Comparison of ENCODE assay signal across 13 cellular contexts in genomic region chr1:31759266-31760023, GRCh38. TPM values are rescaled to one million over a fixed set of nuclear protein-coding genes. Genes with fewer than 3 reads are reported as not detected.
DNase-seq lines count a peak whose midpoint lies in the region; ATAC-seq and TF ChIP-seq lines count a peak whose summit lies in the region.
"Had no signal": no experiment of that assay in that cellular context is flagged by ENCODE, and none has a peak within 500 bp of the region (broad histone marks: within the 10 kb centered on the region; RNA-seq: fewer than 3 reads in every experiment).

No MANE protein-coding gene starts in this region.

- H3K4me1 ChIP-seq in PC-9 (replicated peaks; ENCODE audit: insufficient read depth), result peaks cover 46% of the 10 kb centered on the region
- peaks cover 35% of the 10 kb centered on the region for H3K4me1 ChIP-seq in hepatocyte (ENCODE audit: insufficient read depth)

- H3K27ac ChIP-seq in PC-9 (no peak overlapping the region), hepatocyte (no peak overlapping the region)
- H3K27ac ChIP-seq: C4-2B had no signal

- no peaks in the 10 kb centered on the region for H3K36me3 Mint-ChIP-seq in activated naive CD8-positive, alpha-beta T cell
- no peaks in the 10 kb centered on the region for H3K36me3 Mint-ChIP-seq in activated naive CD8-positive, alpha-beta T cell treated with anti-CD3 and anti-CD28 coated beads, Interleukin-2, amount 50 U/mL, for 24 hours (ENCODE audit: low read depth)
- H3K36me3 Mint-ChIP-seq in type B pancreatic cell, result no peaks in the 10 kb centered on the region

- BruUV-seq in PC-9 (replicated peaks; lab: Mats Ljungman, UMichigan), result no TSS peak

- H3K9me3 ChIP-seq in PC-9 (ENCODE audit: insufficient read depth, low read depth) (no peaks in the 10 kb centered on the region), hepatocyte (ENCODE audit: low read depth) (no peaks in the 10 kb centered on the region)
- H3K9me3 ChIP-seq: mucosa of descending colon had no signal

- peaks cover 38% of the 10 kb centered on the region; the same call in 1 of the 2 replicates for H3F3A ChIP-seq in PC-9 (ENCODE audit: insufficient read depth, low read depth)

- H3K27me3 Mint-ChIP-seq in activated naive CD8-positive, alpha-beta T cell, result no peaks in the 10 kb centered on the region
- H3K27me3 Mint-ChIP-seq in activated naive CD8-positive, alpha-beta T cell treated with anti-CD3 and anti-CD28 coated beads, Interleukin-2, amount 50 U/mL, for 24 hours, result peaks cover 23% of the 10 kb centered on the region
- H3K27me3 Mint-ChIP-seq in type B pancreatic cell, result peaks cover 32% of the 10 kb centered on the region

- H3K4me3 ChIP-seq in PC-9, result no peak overlapping the region
- H3K4me3 ChIP-seq in hepatocyte, result no peak overlapping the region
- H3K4me3 ChIP-seq: mucosa of descending colon had no signal

- intact Hi-C loops in PC-9 (cut with micrococcal nuclease; ENCODE audit: unreplicated experiment), result loop anchor here (5.0 kb wide), 2 partner anchors 42 to 253 kb away; partner anchors contain the start of gene KHDRBS1

- H3K36me3 ChIP-seq in PC-9 (ENCODE audit: low read depth) (no peaks in the 10 kb centered on the region), hepatocyte (replicated peaks; ENCODE audit: insufficient read depth, low read depth) (no peaks in the 10 kb centered on the region)

- peaks cover 5% of the 10 kb centered on the region; the same call in 1 of the 2 replicates for H3K27me3 ChIP-seq in PC-9 (ENCODE audit: insufficient read depth, low read depth)
- peaks cover 10% of the 10 kb centered on the region for H3K27me3 ChIP-seq in hepatocyte

- no peak overlapping the region for H2AFZ ChIP-seq in PC-9
- no peak overlapping the region for H2AFZ ChIP-seq in hepatocyte

- no peak for ATAC-seq in activated naive CD8-positive, alpha-beta T cell treated with anti-CD3 and anti-CD28 coated beads, Interleukin-2, amount 50 U/mL, for 24 hours

- H3K4me1 Mint-ChIP-seq in activated naive CD8-positive, alpha-beta T cell (ENCODE audit: low read depth), result peaks cover 16% of the 10 kb centered on the region
- peaks cover 20% of the 10 kb centered on the region for H3K4me1 Mint-ChIP-seq in activated naive CD8-positive, alpha-beta T cell treated with anti-CD3 and anti-CD28 coated beads, Interleukin-2, amount 50 U/mL, for 24 hours
- H3K4me1 Mint-ChIP-seq in type B pancreatic cell (ENCODE audit: unreplicated experiment), result peaks cover 5% of the 10 kb centered on the region

- 79% methylated on average over 10 of the region's 10 CpGs for WGBS in hepatocyte (ENCODE audit: low lambda C conversion rate, missing lambda C conversion rate)

- no peaks in the 10 kb centered on the region for H3K9me3 Mint-ChIP-seq in activated naive CD8-positive, alpha-beta T cell (ENCODE audit: low read depth)
- no peaks in the 10 kb centered on the region for H3K9me3 Mint-ChIP-seq in activated naive CD8-positive, alpha-beta T cell treated with anti-CD3 and anti-CD28 coated beads, Interleukin-2, amount 50 U/mL, for 24 hours
- no peaks in the 10 kb centered on the region for H3K9me3 Mint-ChIP-seq in type B pancreatic cell

- no peak overlapping the region for H3K27ac Mint-ChIP-seq in activated naive CD8-positive, alpha-beta T cell
- no peak overlapping the region for H3K27ac Mint-ChIP-seq in activated naive CD8-positive, alpha-beta T cell treated with anti-CD3 and anti-CD28 coated beads, Interleukin-2, amount 50 U/mL, for 24 hours
- no peak overlapping the region for H3K27ac Mint-ChIP-seq in type B pancreatic cell

- CTCF ChIA-PET in PC-9 (lab: Charles Lee), result interaction anchor here (1.5 to 1.6 kb wide), 2 partner anchors 14 to 30 kb away, joined by 3 to 14 read pairs; no protein-coding TSS in a partner anchor

- H3K4me2 ChIP-seq in PC-9, result peak overlapping the region; percentile 75
- peak overlapping the region; percentile 94 for H3K4me2 ChIP-seq in hepatocyte

- H3K9me2 ChIP-seq in PC-9 (ENCODE audit: insufficient read depth) (no peaks in the 10 kb centered on the region), hepatocyte (replicated peaks; ENCODE audit: insufficient read depth) (no peaks in the 10 kb centered on the region)

- peak overlapping the region; percentile 67 for H3K4me3 Mint-ChIP-seq in activated naive CD8-positive, alpha-beta T cell
- no peak overlapping the region for H3K4me3 Mint-ChIP-seq in activated naive CD8-positive, alpha-beta T cell treated with anti-CD3 and anti-CD28 coated beads, Interleukin-2, amount 50 U/mL, for 24 hours
- peak overlapping the region; percentile 68 for H3K4me3 Mint-ChIP-seq in type B pancreatic cell

- H3K79me2 ChIP-seq in PC-9 (ENCODE audit: low read depth) (no peaks in the 10 kb centered on the region), hepatocyte (peaks cover 12% of the 10 kb centered on the region)

- no peak for DNase-seq in activated naive CD8-positive, alpha-beta T cell treated with anti-CD3 and anti-CD28 coated beads, Interleukin-2, amount 50 U/mL, for 24 hours
- DNase-seq in PC-9, result no peak
- DNase-seq in hepatocyte (ENCODE audit: low spot score), result peak; percentile 55
- DNase-seq in type B pancreatic cell (ENCODE audit: extremely low spot score, unreplicated experiment), result no peak
- DNase-seq in amniotic stem cell (lab: John Stamatoyannopoulos, UW), result no peak
- DNase-seq in stimulated activated CD4-positive, alpha-beta T cell treated with anti-CD3 and anti-CD28 coated beads, Interleukin-4, amount 100 ng/mL, for 1 hour, result no peak
- no peak for DNase-seq in SW 1271 (lab: John Stamatoyannopoulos, UW)
- DNase-seq: KG1, NCI-H2081 treated with DMSO at 0.1 percent for 48 hours, OCI-M1 had no signal

- 0 out of 2 replicates have a peak, but pooled peaks have one; percentile 20 for TF ChIP-seq CTCF in PC-9 (conservative IDR thresholded peaks at IDR 0.05)
- TF ChIP-seq CTCF in hepatocyte (IDR thresholded peaks at IDR 0.05; ENCODE audit: poor library complexity), result no peak
- TF ChIP-seq CTCF in type B pancreatic cell (conservative IDR thresholded peaks at IDR 0.05), result no peak

- POLR2A ChIA-PET in PC-9 (lab: Charles Lee; ENCODE audit: unreplicated experiment), result no interaction called here

- H4K20me1 ChIP-seq in PC-9 (ENCODE audit: insufficient read depth) (no peaks in the 10 kb centered on the region; the same call in 1 of the 2 replicates), hepatocyte (ENCODE audit: insufficient read depth, poor library complexity, severe bottlenecking) (no peaks in the 10 kb centered on the region)

RNA-seq across cellular contexts. Expression of gene ADGRB2, which starts 4.7 kb away (rescaled TPM):
- 15.6 and 28.5 TPM in 2 replicates for total RNA-seq in PC-9 (2021)
- 6.0 and 10.5 TPM in 2 replicates for total RNA-seq in hepatocyte
- polyA plus RNA-seq in hepatocyte, result 7.7 and 7.8 TPM in 2 replicates
- total RNA-seq in type B pancreatic cell (ENCODE audit: low replicate concordance), result 3.2 and 14.2 TPM in 2 replicates

RNA-seq across cellular contexts. Expression of gene COL16A1, which starts 55.6 kb away (rescaled TPM):
- total RNA-seq in PC-9 (2021) (3.6 and 4.8 TPM in 2 replicates), hepatocyte (95.1 and 127 TPM in 2 replicates), type B pancreatic cell (ENCODE audit: low replicate concordance) (4.6 and 53.5 TPM in 2 replicates)
- 90.2 and 116 TPM in 2 replicates for polyA plus RNA-seq in hepatocyte

RNA-seq across cellular contexts. Expression of gene SPOCD1, which starts 56.4 kb away (rescaled TPM):
- total RNA-seq in PC-9 (2021), result 10.2 and 14.6 TPM in 2 replicates
- 1.4 and 2.3 TPM in 2 replicates for total RNA-seq in hepatocyte
- 2.8 and 2.9 TPM in 2 replicates for polyA plus RNA-seq in hepatocyte
- 0.52 and 1.1 TPM in 2 replicates for total RNA-seq in type B pancreatic cell (ENCODE audit: low replicate concordance)
